ENCODE assay signal across 6 cellular contexts in genomic region chr5:237931-238330, GRCh38. TPM values are rescaled to one million over a fixed set of nuclear protein-coding genes. Genes with fewer than 3 reads are reported as not detected.
"Had no signal": no experiment of that assay in that cellular context is flagged by ENCODE, and none has a peak within 500 bp of the region (broad histone marks: within the 10 kb centered on the region; RNA-seq: fewer than 3 reads in every experiment).

No MANE protein-coding gene starts in this region.

RNA-seq across cellular contexts. Expression of gene LRRC14B, which starts 46.6 kb away (rescaled TPM):
- total RNA-seq: HT-29, NCI-H460, PC-9, Peyer's patch, RPMI7951, SJCRH30 had no signal
